10 cellular contexts compared by ENCODE assay signal in genomic region chr10:52762088-52762487, GRCh38. TPM values are rescaled to one million over a fixed set of nuclear protein-coding genes. Genes with fewer than 3 reads are reported as not detected.
"Had no signal": no experiment of that assay in that cellular context is flagged by ENCODE, and none has a peak within 500 bp of the region (broad histone marks: within the 10 kb centered on the region; RNA-seq: fewer than 3 reads in every experiment).

No MANE protein-coding gene starts in this region.

- H3K4me3 ChIP-seq: GM23248 had no signal

- H3K27ac ChIP-seq: GM23248, KMS-11 had no signal

- H3K4me2 ChIP-seq: KMS-11 had no signal

- H3K9ac ChIP-seq: GM23248, KMS-11 had no signal

- H3K27ac Mint-ChIP-seq: IgD-negative memory B cell had no signal

- H2AFZ ChIP-seq: GM23248 had no signal

- H3K4me3 Mint-ChIP-seq: H9, IgD-negative memory B cell had no signal

- DNase-seq: GM23248, GOT3, H9, HCEC 1CT, KBM-7 had no signal

- H3K27me3 Mint-ChIP-seq: IgD-negative memory B cell had no signal

- H3K9me3 Mint-ChIP-seq: IgD-negative memory B cell had no signal

- FAIRE-seq: H54, HTR-8/SVneo had no signal

- H3K4me1 Mint-ChIP-seq: H9, IgD-negative memory B cell had no signal

- H3K36me3 Mint-ChIP-seq: IgD-negative memory B cell had no signal

RNA-seq across cellular contexts. Expression of gene MBL2, which starts 10.5 kb away (rescaled TPM):
- total RNA-seq: GM23248, H9, HT-29 had no signal
- polyA plus RNA-seq: GM23248, IgD-negative memory B cell had no signal
